Comparison of ENCODE assay signal across 9 cellular contexts in the genomic region with DNA sequence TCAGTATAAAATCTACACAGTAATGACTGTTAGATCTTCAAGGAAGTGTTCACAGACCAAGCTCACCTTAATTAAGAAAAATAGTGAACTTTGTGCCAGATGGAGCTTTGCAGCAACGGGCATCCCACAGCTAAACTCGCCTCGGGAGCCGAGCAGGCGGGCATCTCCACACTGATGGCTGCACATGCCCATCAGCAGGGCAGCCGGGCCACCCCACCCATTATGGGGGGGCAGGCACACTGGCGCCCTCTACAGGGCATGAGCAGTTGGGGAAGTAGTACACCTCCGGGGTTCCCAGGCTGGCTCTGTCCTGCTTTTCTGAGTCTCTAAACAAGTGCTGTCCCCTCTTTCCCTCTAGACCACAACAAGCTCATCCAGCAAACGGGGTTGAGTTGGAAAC. TPM values are rescaled to one million over a fixed set of nuclear protein-coding genes. Genes with fewer than 3 reads are reported as not detected.
DNase-seq lines count a peak whose midpoint lies in the region; ATAC-seq, FAIRE-seq and TF ChIP-seq lines count a peak whose summit lies in the region.
"Had no signal": no experiment of that assay in that cellular context is flagged by ENCODE, and none has a peak within 500 bp of the region (broad histone marks: within the 10 kb centered on the region; RNA-seq: fewer than 3 reads in every experiment).

No MANE protein-coding gene starts in this region.

- TF ChIP-seq CTCF in natural killer cell (IDR thresholded peaks at IDR 0.05) (peak; percentile 33), fibroblast of the aortic adventitia (IDR thresholded peaks at IDR 0.05; ENCODE audit: insufficient read depth, low read length) (peak; percentile 68)

- no peaks in the 10 kb centered on the region for H3K27me3 ChIP-seq in SJCRH30

- DNase-seq in natural killer cell (no peak), SJCRH30 (peak; percentile 41 to 57), fibroblast of the aortic adventitia (ENCODE audit: low read depth) (no peak), urothelium cell line (ENCODE audit: low spot score) (peak; percentile 65), HCEC 1CT (no peak)
- DNase-seq in natural killer cell treated with Interleukin-12 subunit alpha and Interleukin-12 subunit beta and Interleukin-15 and Interleukin-18, amount 100 ng/mL, for 72 hours (ENCODE audit: low spot score) = no peak

- no peak overlapping the region for H3K4me3 ChIP-seq in SJCRH30
- H3K4me3 ChIP-seq in fibroblast of the aortic adventitia (ENCODE audit: low read depth, low read length) = no peak overlapping the region

- H3K9me3 Mint-ChIP-seq in natural killer cell = no peaks in the 10 kb centered on the region
- no peaks in the 10 kb centered on the region for H3K9me3 Mint-ChIP-seq in natural killer cell treated with Interleukin-12 subunit alpha and Interleukin-12 subunit beta and Interleukin-15 and Interleukin-18, amount 100 ng/mL, for 72 hours
- H3K9me3 Mint-ChIP-seq: T-cell had no signal

- no peak overlapping the region for H3K4me3 Mint-ChIP-seq in natural killer cell
- H3K4me3 Mint-ChIP-seq in natural killer cell treated with Interleukin-12 subunit alpha and Interleukin-12 subunit beta and Interleukin-15 and Interleukin-18, amount 100 ng/mL, for 72 hours = no peak overlapping the region
- H3K4me3 Mint-ChIP-seq: T-cell had no signal

- H3K4me1 Mint-ChIP-seq in natural killer cell = peaks cover 0 to 7% of the 10 kb centered on the region in 2 donors
- peaks cover 0 to 2% of the 10 kb centered on the region in 2 donors for H3K4me1 Mint-ChIP-seq in natural killer cell treated with Interleukin-12 subunit alpha and Interleukin-12 subunit beta and Interleukin-15 and Interleukin-18, amount 100 ng/mL, for 72 hours (ENCODE audit: low read depth in 2 of 2)
- H3K4me1 Mint-ChIP-seq: T-cell had no signal

- H3K4me1 ChIP-seq in SJCRH30 = no peaks in the 10 kb centered on the region

- ATAC-seq in natural killer cell = peak in 1 of 3 donors; percentile 46
- no peak for ATAC-seq in natural killer cell treated with Interleukin-12 subunit alpha and Interleukin-12 subunit beta and Interleukin-15 and Interleukin-18, amount 100 ng/mL, for 72 hours
- no peak for ATAC-seq in GM21528 (IDR thresholded peaks at IDR 0.05; ENCODE audit: low FRiP score, unreplicated experiment)
- no peak for ATAC-seq in HG03571 (IDR thresholded peaks at IDR 0.05; ENCODE audit: unreplicated experiment)
- ATAC-seq: T-cell had no signal

- H3K36me3 ChIP-seq in SJCRH30 = peaks cover 26% of the 10 kb centered on the region

- no peaks in the 10 kb centered on the region for H3K9me3 ChIP-seq in SJCRH30 (replicated peaks)

- intact Hi-C loops in natural killer cell (cut with micrococcal nuclease) = loop anchor here (10.0 kb wide), 1 partner anchor 240 kb away; no protein-coding TSS in a partner anchor

- peaks cover 6% of the 10 kb centered on the region for H3K36me3 Mint-ChIP-seq in natural killer cell
- no peaks in the 10 kb centered on the region for H3K36me3 Mint-ChIP-seq in natural killer cell treated with Interleukin-12 subunit alpha and Interleukin-12 subunit beta and Interleukin-15 and Interleukin-18, amount 100 ng/mL, for 72 hours

- no peak for FAIRE-seq in urothelium cell line (lab: Jason Lieb, UNC)

- H3K27ac Mint-ChIP-seq in natural killer cell = no peak overlapping the region
- no peak overlapping the region for H3K27ac Mint-ChIP-seq in natural killer cell treated with Interleukin-12 subunit alpha and Interleukin-12 subunit beta and Interleukin-15 and Interleukin-18, amount 100 ng/mL, for 72 hours
- H3K27ac Mint-ChIP-seq: T-cell had no signal

- no peaks in the 10 kb centered on the region for H3K27me3 Mint-ChIP-seq in natural killer cell (ENCODE audit: low read depth in 2 of 2)
- no peaks in the 10 kb centered on the region for H3K27me3 Mint-ChIP-seq in natural killer cell treated with Interleukin-12 subunit alpha and Interleukin-12 subunit beta and Interleukin-15 and Interleukin-18, amount 100 ng/mL, for 72 hours
- H3K27me3 Mint-ChIP-seq: T-cell had no signal

- no peak overlapping the region for H3K27ac ChIP-seq in SJCRH30

RNA-seq across cellular contexts. Expression of gene ANKS6, which starts 21.6 kb away (rescaled TPM):
- total RNA-seq in natural killer cell (10 to 100 TPM in 2 of 3 donors, 1 to 10 TPM in 1; 8.1 to 12.6 (median 10.5) TPM), fibroblast of the aortic adventitia (ENCODE audit: low replicate concordance) (12.7 and 13.8 TPM in 2 replicates)
- total RNA-seq in natural killer cell treated with Interleukin-12 subunit alpha and Interleukin-12 subunit beta and Interleukin-15 and Interleukin-18, amount 100 ng/mL, for 72 hours = 10 to 100 TPM in 1 of 2 donors, 1 to 10 TPM in 1; 7.0 to 18.5 TPM
- total RNA-seq in SJCRH30 (2014; rRNA removed; shearing (Covaris generic)) = 29.2 and 32.0 TPM in 2 replicates

RNA-seq across cellular contexts. Expression of gene GALNT12, which starts 32.7 kb away (rescaled TPM):
- total RNA-seq in natural killer cell (1 to 10 TPM; 9.1 to 9.4 (median 9.4) TPM), fibroblast of the aortic adventitia (ENCODE audit: low replicate concordance) (24.9 and 138 TPM in 2 replicates)
- total RNA-seq in natural killer cell treated with Interleukin-12 subunit alpha and Interleukin-12 subunit beta and Interleukin-15 and Interleukin-18, amount 100 ng/mL, for 72 hours = 1 to 10 TPM; 1.8 to 4.1 TPM
- total RNA-seq in SJCRH30 (2014; rRNA removed; shearing (Covaris generic)) = 2.2 and 2.7 TPM in 2 replicates

Comparison
In these comparisons a context has a peak if more than half of its experiments do, and no peak if none do; other contexts are left out.
1. DNase-seq: peak in SJCRH30 (2 of 2) and urothelium cell line (single experiment); none in natural killer cell (single experiment), natural killer cell treated with Interleukin-12 subunit alpha and Interleukin-12 subunit beta and Interleukin-15 and Interleukin-18, amount 100 ng/mL, for 72 hours (single experiment), fibroblast of the aortic adventitia (single experiment) and HCEC 1CT (single experiment).